ENCODE assay signal across 9 cellular contexts in genomic region chr10:129031233-129032150, GRCh38.
A peak's percentile ranks its signal among the peaks of the same experiment; 100 is the strongest.
DNase-seq lines count a peak whose midpoint lies in the region; ATAC-seq, FAIRE-seq and TF ChIP-seq lines count a peak whose summit lies in the region.
"Had no signal": no experiment of that assay in that cellular context is flagged by ENCODE, and none has a peak within 500 bp of the region (broad histone marks: within the 10 kb centered on the region; RNA-seq: fewer than 3 reads in every experiment).

No MANE protein-coding gene starts in this region.

- TF ChIP-seq EP300 in SK-N-SH (IDR thresholded peaks at IDR 0.05; ENCODE audit: borderline replicate concordance in 1 of 2, low read depth in 1 of 2, low read length in 1 of 2) = no peak

- FAIRE-seq in astrocyte (lab: Jason Lieb, UNC) = no peak

- no peaks in the 10 kb centered on the region for H3K79me2 ChIP-seq in SK-N-SH (ENCODE audit: insufficient read depth)
- H3K79me2 ChIP-seq in astrocyte (ENCODE audit: insufficient read depth, low read length) = no peaks in the 10 kb centered on the region

- H3K4me3 Mint-ChIP-seq in astrocyte (ENCODE audit: unreplicated experiment) = no peak overlapping the region
- H3K4me3 Mint-ChIP-seq: dendritic cell treated with granulocyte-macrophage colony-stimulating factor and Interleukin-4, amounts not matched to agents 40 ng/mL and 50 ng/mL, for 4 days had no signal

- H3K9me3 ChIP-seq in SK-N-SH (no peaks in the 10 kb centered on the region), astrocyte (ENCODE audit: insufficient read depth, low read depth, low read length) (no peaks in the 10 kb centered on the region)

- H3K9me2 ChIP-seq in SK-N-SH = no peaks in the 10 kb centered on the region

- H4K20me1 ChIP-seq in SK-N-SH (ENCODE audit: insufficient read depth) (no peaks in the 10 kb centered on the region), astrocyte (ENCODE audit: insufficient read depth, low read length) (no peaks in the 10 kb centered on the region)

- DNase-seq in SK-N-SH (peak; percentile 90), SK-MEL-5 (ENCODE audit: low read depth, low spot score) (peak; percentile 50), astrocyte (ENCODE audit: low read depth) (no peak), iPS-NIHi11 (ENCODE audit: low spot score) (peak; percentile 85), NK-92 (lab: John Stamatoyannopoulos, UW; ENCODE audit: unreplicated experiment) (no peak)
- DNase-seq in stimulated activated CD4-positive, alpha-beta T cell treated with anti-CD3 and anti-CD28 coated beads, Interleukin-1b, Interleukin-23, amount 100 ng/mL, for 48 hours = peak; percentile 48

- H3F3A ChIP-seq in SK-N-SH (replicated peaks; ENCODE audit: insufficient read depth) = no peaks in the 10 kb centered on the region

- H2AFZ ChIP-seq in SK-N-SH (ENCODE audit: low read depth) = no peak overlapping the region
- H2AFZ ChIP-seq in astrocyte (ENCODE audit: low read depth, low read length) = no peak overlapping the region

- H3K27me3 Mint-ChIP-seq in astrocyte (ENCODE audit: low read depth, unreplicated experiment) = peaks cover 28% of the 10 kb centered on the region

- H3K27me3 ChIP-seq in SK-N-SH (ENCODE audit: insufficient read depth) = no peaks in the 10 kb centered on the region
- peaks cover 3% of the 10 kb centered on the region for H3K27me3 ChIP-seq in astrocyte (ENCODE audit: insufficient read depth, low read length)

- in situ Hi-C loops in SK-MEL-5 (cut with HindIII; ENCODE audit: low pct_unique_long_range_greater_than_20kb, low sequenced_read_pairs) = no loop called here

- ATAC-seq in SK-N-SH treated with all-trans-retinoic acid at 6 μM for 48 hours (no peak), HG03280 (IDR thresholded peaks at IDR 0.05; ENCODE audit: unreplicated experiment) (peak; percentile 77)

- POLR2A ChIA-PET in SK-N-SH (lab: Yijun Ruan, JAX) = no interaction called here

- WGBS in SK-N-SH (ENCODE audit: low lambda C conversion rate) = 13% methylated on average over 18 of the region's 18 CpGs

- H3K36me3 Mint-ChIP-seq in astrocyte (ENCODE audit: low read depth, unreplicated experiment) = no peaks in the 10 kb centered on the region

- peaks cover 2% of the 10 kb centered on the region for H3K4me1 Mint-ChIP-seq in astrocyte (ENCODE audit: low read depth, unreplicated experiment)

- H3K9ac ChIP-seq in SK-N-SH (no peak overlapping the region), astrocyte (ENCODE audit: low read length) (no peak overlapping the region)

- H3K4me1 ChIP-seq in SK-N-SH (ENCODE audit: control insufficient read depth in 1 of 2, insufficient read depth in 2 of 2, low read depth in 1 of 2, low read length in 1 of 2) (no peaks in the 10 kb centered on the region; a peak in 1 of 4 replicates), astrocyte (ENCODE audit: insufficient read depth, low read length) (no peaks in the 10 kb centered on the region)

- no peak overlapping the region for H3K27ac Mint-ChIP-seq in astrocyte (ENCODE audit: unreplicated experiment)
- H3K27ac Mint-ChIP-seq: dendritic cell treated with granulocyte-macrophage colony-stimulating factor and Interleukin-4, amounts not matched to agents 40 ng/mL and 50 ng/mL, for 4 days had no signal

- CTCF ChIA-PET in SK-N-SH (lab: Yijun Ruan, JAX) = interaction anchor here (0.6 to 3.8 kb wide), 36 partner anchors 10 to 1096 kb away, joined by 3 to 66 read pairs (median 4); no protein-coding TSS in a partner anchor

- H3K27ac ChIP-seq in SK-N-SH (ENCODE audit: low read depth in 2 of 2, low read length in 1 of 2) = no peak overlapping the region
- H3K27ac ChIP-seq in astrocyte (ENCODE audit: low read depth, low read length) = no peak overlapping the region

- H3K36me3 ChIP-seq in SK-N-SH (replicated peaks in 1 of 2; ENCODE audit: control insufficient read depth in 1 of 2, insufficient read depth in 2 of 2, low read length in 1 of 2) (no peaks in the 10 kb centered on the region), astrocyte (ENCODE audit: insufficient read depth, low read length) (no peaks in the 10 kb centered on the region)

- TF ChIP-seq RAD21 in SK-N-SH (IDR thresholded peaks at IDR 0.05; ENCODE audit: low read length) = peak; percentile 91

- TF ChIP-seq CTCF in SK-N-SH (IDR thresholded peaks at IDR 0.05) (peak; percentile 34), astrocyte (IDR thresholded peaks at IDR 0.05; ENCODE audit: insufficient read depth, low read depth, low read length) (peak; percentile 62)

- H3K4me2 ChIP-seq in SK-N-SH (no peak overlapping the region), astrocyte (ENCODE audit: low read length) (no peak overlapping the region)

- no peaks in the 10 kb centered on the region for H3K9me3 Mint-ChIP-seq in astrocyte (ENCODE audit: unreplicated experiment)
- H3K9me3 Mint-ChIP-seq: dendritic cell treated with granulocyte-macrophage colony-stimulating factor and Interleukin-4, amounts not matched to agents 40 ng/mL and 50 ng/mL, for 4 days had no signal

- H3K4me3 ChIP-seq in SK-N-SH (ENCODE audit: low read depth in 2 of 2, low read length in 1 of 2) (peak overlapping the region in 1 of 2 experiments; percentile 46; a peak in 1 of 4 replicates), astrocyte (ENCODE audit: insufficient read depth, low read depth, low read length) (no peak overlapping the region)

TF ChIP-seq in SK-N-SH, 30 proteins besides CTCF, POLR2A, EP300 and RAD21:
- TF ChIP-seq YY1 (IDR thresholded peaks at IDR 0.05; ENCODE audit: low read depth) (no peak), RFX5 (IDR thresholded peaks at IDR 0.05; ENCODE audit: low read length) (no peak), SMC3 (IDR thresholded peaks at IDR 0.05; ENCODE audit: low read depth, low read length) (peak; percentile 83)
TF ChIP-seq in SK-N-SH: peak in this region for 1.

TF ChIP-seq in SK-N-SH treated with all-trans-retinoic acid at 6 μM for 48 hours, 23 proteins besides CTCF, POLR2A, EP300 and RAD21:
- TF ChIP-seq ZFP3 (CRISPR knock-in tag; IDR thresholded peaks at IDR 0.05) (no peak), ZC3H10 (CRISPR knock-in tag; IDR thresholded peaks at IDR 0.05) (no peak), SNAI2 (CRISPR knock-in tag; IDR thresholded peaks at IDR 0.05) (no peak), CSDC2 (CRISPR knock-in tag; IDR thresholded peaks at IDR 0.05) (no peak), PPARA (CRISPR knock-in tag; IDR thresholded peaks at IDR 0.05; ENCODE audit: borderline replicate concordance) (no peak), ZNF8 (CRISPR knock-in tag; IDR thresholded peaks at IDR 0.05) (no peak), BACH2 (CRISPR knock-in tag; IDR thresholded peaks at IDR 0.05; ENCODE audit: borderline replicate concordance) (no peak), GLIS3 (CRISPR knock-in tag; IDR thresholded peaks at IDR 0.05) (no peak), ZFP30 (CRISPR knock-in tag; IDR thresholded peaks at IDR 0.05) (no peak), ESRRG (CRISPR knock-in tag; IDR thresholded peaks at IDR 0.05) (no peak), ARNTL (CRISPR knock-in tag; IDR thresholded peaks at IDR 0.05; ENCODE audit: borderline replicate concordance, low read depth) (no peak)

Comparison
In these comparisons a context has a peak if more than half of its experiments do, and no peak if none do; other contexts are left out.
1. DNase-seq: peak in SK-N-SH (single experiment), SK-MEL-5 (single experiment), iPS-NIHi11 (single experiment) and stimulated activated CD4-positive, alpha-beta T cell treated with anti-CD3 and anti-CD28 coated beads, Interleukin-1b, Interleukin-23, amount 100 ng/mL, for 48 hours (single experiment); none in astrocyte (single experiment) and NK-92 (single experiment).